Comparison of ENCODE assay signal across 27 cellular contexts in the genomic region with DNA sequence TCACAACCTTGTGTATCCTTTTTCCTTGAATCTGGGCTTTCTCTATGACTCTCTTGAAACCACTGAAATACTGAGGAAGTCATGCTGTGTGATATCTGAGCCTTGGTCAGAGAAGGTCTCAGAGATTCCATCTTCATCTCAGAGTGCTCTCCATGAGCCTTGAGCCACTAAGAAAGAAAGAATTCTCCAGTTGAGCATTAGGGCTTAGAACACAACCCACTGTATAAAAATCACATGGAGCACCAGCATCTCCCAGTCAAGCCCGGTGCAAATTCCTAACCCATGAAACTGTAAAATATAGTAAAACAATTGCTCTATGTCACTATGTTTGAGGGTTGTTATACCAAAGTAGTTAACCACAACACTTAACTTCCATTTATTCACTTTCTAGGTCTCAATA.
"Had no signal": no experiment of that assay in that cellular context is flagged by ENCODE, and none has a peak within 500 bp of the region (broad histone marks: within the 10 kb centered on the region; RNA-seq: fewer than 3 reads in every experiment).

No MANE protein-coding gene starts in this region.

- H3K79me2 ChIP-seq: hepatocyte had no signal

- ATAC-seq: activated CD8-positive, alpha-beta T cell treated with anti-CD3 and anti-CD28 coated beads for 36 hours; activated naive CD8-positive, alpha-beta T cell treated with anti-CD3 and anti-CD28 coated beads, Interleukin-2, amount 50 U/mL, for 24 hours; effector memory CD8-positive, alpha-beta T cell; gastroesophageal sphincter; heart right ventricle; WTC11 had no signal

- H2AFZ ChIP-seq: hepatocyte had no signal

- H3K27ac ChIP-seq: adrenal gland, esophagus muscularis mucosa, gastroesophageal sphincter, heart right ventricle, hepatocyte, VCaP had no signal

- H3K4me2 ChIP-seq: hepatocyte had no signal

- H3K36me3 ChIP-seq: adrenal gland, esophagus muscularis mucosa, gastroesophageal sphincter, heart right ventricle had no signal

- H3K4me3 ChIP-seq: adrenal gland, esophagus muscularis mucosa, gastroesophageal sphincter, heart right ventricle, hepatocyte had no signal

- H3K27me3 ChIP-seq: adrenal gland, esophagus muscularis mucosa, gastroesophageal sphincter, heart right ventricle, hepatocyte had no signal

- DNase-seq: activated CD4-positive, alpha-beta T cell treated with anti-CD3 and anti-CD28 coated beads for 1 hour; activated CD4-positive, alpha-beta T cell treated with anti-CD3 and anti-CD28 coated beads for 4 hours; activated CD4-positive, alpha-beta T cell treated with anti-CD3 and anti-CD28 coated beads, Interleukin-2, amount 50 U/mL, for 1 hour; activated CD4-positive, alpha-beta T cell treated with anti-CD3 and anti-CD28 coated beads, Interleukin-2, amount 50 U/mL, for 48 hours; activated CD8-positive, alpha-beta memory T cell treated with anti-CD3 and anti-CD28 coated beads for 24 hours; activated CD8-positive, alpha-beta T cell treated with anti-CD3 and anti-CD28 coated beads for 36 hours; activated effector memory CD4-positive, alpha-beta T cell treated with anti-CD3 and anti-CD28 coated beads, Interleukin-2, amount 50 U/mL, for 16 hours; activated naive CD4-positive, alpha-beta T cell treated with anti-CD3 and anti-CD28 coated beads for 36 hours; activated naive CD8-positive, alpha-beta T cell treated with anti-CD3 and anti-CD28 coated beads for 36 hours; activated naive CD8-positive, alpha-beta T cell treated with anti-CD3 and anti-CD28 coated beads, Interleukin-2, amount 50 U/mL, for 24 hours; activated T-cell treated with anti-CD3 and anti-CD28 coated beads, Interleukin-2, amount 50 U/mL, for 48 hours; adrenal gland; amygdala; aorta; cortex of kidney; dermis blood vessel endothelial cell; effector CD4-positive, alpha-beta T cell; effector memory CD8-positive, alpha-beta T cell; erythroblast; foreskin melanocyte; heart right ventricle; T-helper 2 cell had no signal

- H3K9me3 ChIP-seq: adrenal gland, esophagus muscularis mucosa had no signal

- H3K4me1 ChIP-seq: adrenal gland, heart right ventricle had no signal
